ENCODE assay signal across 8 cellular contexts in the genomic region with DNA sequence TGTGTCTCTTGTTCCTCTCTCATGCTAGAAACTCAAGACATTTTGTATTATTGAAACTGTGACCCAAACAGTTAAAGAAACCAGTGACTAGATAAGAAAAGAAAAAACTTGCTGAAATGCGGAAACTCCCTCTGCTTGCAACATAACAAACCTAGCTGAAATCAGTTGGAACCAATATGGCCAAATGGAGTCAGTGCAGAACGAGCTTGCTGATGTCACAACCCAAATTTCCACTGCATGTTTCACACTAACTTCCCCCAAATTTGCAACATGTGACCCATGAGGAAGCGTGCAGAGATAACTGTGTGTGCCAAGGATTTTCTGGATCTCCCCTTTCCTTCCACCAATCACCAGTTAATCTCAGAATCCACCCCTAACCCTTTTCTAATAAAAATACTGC.
DNase-seq lines count a peak whose midpoint lies in the region; ATAC-seq, FAIRE-seq and TF ChIP-seq lines count a peak whose summit lies in the region.

No MANE protein-coding gene starts in this region.

- DNase-seq in H1 (ENCODE audit: low read depth in 1 of 2, low spot score in 2 of 2) (no peak), sigmoid colon (peak; percentile 69), H54 (ENCODE audit: insufficient read length, low spot score) (no peak), foreskin melanocyte (no peak)
- DNase-seq in activated CD4-positive, alpha-beta T cell treated with anti-CD3 and anti-CD28 coated beads for 1 hour: no peak
- DNase-seq in activated CD8-positive, alpha-beta T cell treated with anti-CD3 and anti-CD28 coated beads, Interleukin-2, amount 10 ng/mL, durations not matched to agents 7 days and 5 days: no peak

- no peaks in the 10 kb centered on the region for H4K20me1 ChIP-seq in H1 (replicated peaks in 1 of 2; ENCODE audit: control insufficient read depth in 1 of 2, insufficient read depth in 2 of 2, low read length in 2 of 2)

- peak overlapping the region in 1 of 2 experiments; percentile 44; a peak in 2 of 4 replicates for H3K4me2 ChIP-seq in H1 (ENCODE audit: insufficient read depth in 1 of 2, low read depth in 2 of 2, low read length in 2 of 2)

- no peaks in the 10 kb centered on the region for H3K9me3 ChIP-seq in H1 (ENCODE audit: insufficient read depth in 2 of 2, low read depth in 1 of 2, low read length in 1 of 2)
- H3K9me3 ChIP-seq in sigmoid colon: no peaks in the 10 kb centered on the region

- H3K18ac ChIP-seq in H1 (ENCODE audit: extremely low read depth, low read length): no peak overlapping the region

- no peaks in the 10 kb centered on the region for H3K4me1 Mint-ChIP-seq in activated CD8-positive, alpha-beta T cell treated with anti-CD3 and anti-CD28 coated beads, Interleukin-2, amount 10 ng/mL, durations not matched to agents 7 days and 5 days (ENCODE audit: low read depth)

- H2BK12ac ChIP-seq in H1 (ENCODE audit: low read depth, low read length): peak overlapping the region; percentile 7; the same call in 1 of the 2 replicates

- TF ChIP-seq POLR2A in H1 (IDR thresholded peaks at IDR 0.05; ENCODE audit: control extremely low read depth in 1 of 2, low read depth in 2 of 2, low read length in 2 of 2) (no peak), sigmoid colon (IDR thresholded peaks at IDR 0.05) (no peak), H54 (IDR thresholded peaks at IDR 0.05; ENCODE audit: low read depth, low read length) (no peak)

- CTCF ChIA-PET in H1 (lab: Charles Lee; ENCODE audit: partially characterized antibody): interaction anchor here (0.5 to 1.0 kb wide), 2 partner anchors 23 to 183 kb away, joined by 3 read pairs; no protein-coding TSS in a partner anchor
- CTCF ChIA-PET in activated CD8-positive, alpha-beta T cell treated with anti-CD3 and anti-CD28 coated beads, Interleukin-2, amount 10 ng/mL, durations not matched to agents 7 days and 5 days (lab: Charles Lee): no interaction called here

- H3K23ac ChIP-seq in H1 (ENCODE audit: insufficient read length): no peak overlapping the region

- TF ChIP-seq EP300 in H1 (IDR thresholded peaks at IDR 0.05; ENCODE audit: borderline replicate concordance in 1 of 2, low read depth in 2 of 2, low read length in 2 of 2): no peak
- no peak for TF ChIP-seq EP300 in sigmoid colon (IDR thresholded peaks at IDR 0.05)

- H3K4me3 ChIP-seq in H1 (ENCODE audit: extremely low read depth in 1 of 4, insufficient read depth in 2 of 4, low read depth in 3 of 4, low read length in 4 of 4) (no peak overlapping the region; a peak in 1 of 8 replicates), sigmoid colon (no peak overlapping the region)

- no peaks in the 10 kb centered on the region for H3K36me3 Mint-ChIP-seq in activated CD8-positive, alpha-beta T cell treated with anti-CD3 and anti-CD28 coated beads, Interleukin-2, amount 10 ng/mL, durations not matched to agents 7 days and 5 days (ENCODE audit: low read depth)

- TF ChIP-seq RAD21 in H1 (IDR thresholded peaks at IDR 0.05 in 1 of 2, conservative IDR thresholded peaks at IDR 0.05 in 1 of 2; ENCODE audit: low read depth in 2 of 2, low read length in 2 of 2): no peak

- H3K36me3 ChIP-seq in H1 (ENCODE audit: control insufficient read depth in 2 of 4, insufficient read depth in 4 of 4, low read length in 3 of 4) (no peaks in the 10 kb centered on the region), sigmoid colon (no peaks in the 10 kb centered on the region)

- no peak overlapping the region for H4K91ac ChIP-seq in H1 (replicated peaks; ENCODE audit: insufficient read length, low read length)

- ATAC-seq in GM19438 (IDR thresholded peaks at IDR 0.05; ENCODE audit: low read depth, unreplicated experiment) (peak; percentile 52), HG03354 (IDR thresholded peaks at IDR 0.05; ENCODE audit: poor library complexity, severe bottlenecking, unreplicated experiment) (peak; percentile 59)
- ATAC-seq in activated CD8-positive, alpha-beta T cell treated with anti-CD3 and anti-CD28 coated beads, Interleukin-2, amount 10 ng/mL, durations not matched to agents 7 days and 5 days: no peak

- H4K5ac ChIP-seq in H1 (ENCODE audit: insufficient read length, low read depth, low read length): no peak overlapping the region

- no peak overlapping the region for H3K27ac Mint-ChIP-seq in activated CD8-positive, alpha-beta T cell treated with anti-CD3 and anti-CD28 coated beads, Interleukin-2, amount 10 ng/mL, durations not matched to agents 7 days and 5 days

- no peak overlapping the region for H2BK120ac ChIP-seq in H1 (replicated peaks; ENCODE audit: low read depth, low read length)

- no peaks in the 10 kb centered on the region for H3K27me3 ChIP-seq in H1 (replicated peaks in 1 of 4; ENCODE audit: control insufficient read depth in 3 of 4, extremely low read depth in 1 of 4, insufficient read depth in 3 of 4, low read length in 3 of 4)
- H3K27me3 ChIP-seq in sigmoid colon: no peaks in the 10 kb centered on the region

- POLR2A ChIA-PET in H1 (lab: Charles Lee; ENCODE audit: partially characterized antibody): no interaction called here
- POLR2A ChIA-PET in activated CD8-positive, alpha-beta T cell treated with anti-CD3 and anti-CD28 coated beads, Interleukin-2, amount 10 ng/mL, durations not matched to agents 7 days and 5 days (lab: Charles Lee): no interaction called here

- H3K27me3 Mint-ChIP-seq in activated CD8-positive, alpha-beta T cell treated with anti-CD3 and anti-CD28 coated beads, Interleukin-2, amount 10 ng/mL, durations not matched to agents 7 days and 5 days (ENCODE audit: low read depth): peaks cover 5% of the 10 kb centered on the region

- H3K23me2 ChIP-seq in H1 (ENCODE audit: low read depth, low read length): no peaks in the 10 kb centered on the region; the same call in 1 of the 2 replicates

- no peak overlapping the region for H2AFZ ChIP-seq in H1 (ENCODE audit: low read length)

- no peak overlapping the region for H2BK15ac ChIP-seq in H1 (ENCODE audit: low read length)

- 82% methylated on average over 3 of the region's 3 CpGs; no CpG with 5 or more reads in 1 of the 2 experiments for WGBS in H1 (ENCODE audit: extremely low coverage in 1 of 2, insufficient coverage in 1 of 2, insufficient read length in 1 of 2, insufficient replicate concordance in 2 of 2, low coverage in 1 of 2, low lambda C conversion rate in 2 of 2, missing lambda C conversion rate in 1 of 2), 2 experiments
- WGBS in sigmoid colon, 2 donors: 59 to 77% methylated on average over 3 of the region's 3 CpGs

- TF ChIP-seq CTCF in H1 (IDR thresholded peaks at IDR 0.05; ENCODE audit: control extremely low read depth in 1 of 3, insufficient read depth in 1 of 3, low read depth in 1 of 3, low read length in 3 of 3) (no peak), sigmoid colon (IDR thresholded peaks at IDR 0.05) (no peak)

- H2BK5ac ChIP-seq in H1 (ENCODE audit: low read depth, low read length): no peak overlapping the region

- no peak overlapping the region for H3K9ac ChIP-seq in H1 (replicated peaks in 1 of 4; ENCODE audit: extremely low read depth in 1 of 4, low read depth in 3 of 4, low read length in 3 of 4)

- H3K4ac ChIP-seq in H1 (replicated peaks; ENCODE audit: insufficient read length, low read depth, low read length): no peak overlapping the region

- H3K9me3 Mint-ChIP-seq in activated CD8-positive, alpha-beta T cell treated with anti-CD3 and anti-CD28 coated beads, Interleukin-2, amount 10 ng/mL, durations not matched to agents 7 days and 5 days (ENCODE audit: insufficient read depth): no peaks in the 10 kb centered on the region

- intact Hi-C loops in sigmoid colon (cut with DNase I): no loop called here

- no peaks in the 10 kb centered on the region for H3K79me2 ChIP-seq in H1 (ENCODE audit: control insufficient read depth in 1 of 2, insufficient read depth in 2 of 2, low read length in 2 of 2)

- H3K56ac ChIP-seq in H1 (replicated peaks; ENCODE audit: insufficient read length, low read depth, low read length): no peak overlapping the region

- no peak overlapping the region for H3K14ac ChIP-seq in H1 (ENCODE audit: insufficient read length)

- H2BK20ac ChIP-seq in H1 (ENCODE audit: low read length): no peak overlapping the region

- no peak overlapping the region for H3K4me3 Mint-ChIP-seq in activated CD8-positive, alpha-beta T cell treated with anti-CD3 and anti-CD28 coated beads, Interleukin-2, amount 10 ng/mL, durations not matched to agents 7 days and 5 days

- H4K8ac ChIP-seq in H1 (ENCODE audit: extremely low read depth, insufficient read depth, low read length): no peak overlapping the region

- no peaks in the 10 kb centered on the region for H3K79me1 ChIP-seq in H1 (ENCODE audit: low read depth, low read length)

- H3K27ac ChIP-seq in H1 (ENCODE audit: low read depth, low read length) (no peak overlapping the region), sigmoid colon (peak overlapping the region in 2 of 4 donors; percentile 41 to 43)

- H2AK5ac ChIP-seq in H1 (ENCODE audit: low read depth, low read length): no peak overlapping the region

- H3K4me1 ChIP-seq in H1 (replicated peaks in 1 of 4; ENCODE audit: control insufficient read depth in 3 of 4, insufficient read depth in 4 of 4, low read length in 3 of 4) (peaks cover 0 to 10% (median 3%) of the 10 kb centered on the region in 4 experiments; a peak in 3 of 7 replicates), sigmoid colon (no peaks in the 10 kb centered on the region)

- FAIRE-seq in H1 (lab: Jason Lieb, UNC) (no peak), H54 (lab: Jason Lieb, UNC) (no peak)

TF ChIP-seq in H1, 55 proteins besides CTCF, POLR2A, EP300 and RAD21:
- TF ChIP-seq POLR2AphosphoS5 (IDR thresholded peaks at IDR 0.05; ENCODE audit: low read depth, low read length): no peak
- no peak for TF ChIP-seq NRF1 (IDR thresholded peaks at IDR 0.05; ENCODE audit: low read depth, low read length)
- TF ChIP-seq ZNF274 (IDR thresholded peaks at IDR 0.05; ENCODE audit: borderline replicate concordance, extremely low read depth, low read length): no peak
- no peak for TF ChIP-seq JUN (IDR thresholded peaks at IDR 0.05; ENCODE audit: low read depth, low read length)
- TF ChIP-seq SIN3A (conservative IDR thresholded peaks at IDR 0.05 in 1 of 2, IDR thresholded peaks at IDR 0.05 in 1 of 2; ENCODE audit: low read depth in 1 of 2, low read length in 2 of 2): no peak
- no peak for TF ChIP-seq GTF2F1 (IDR thresholded peaks at IDR 0.05; ENCODE audit: borderline replicate concordance, low read depth, low read length)
